Comparison of ENCODE assay signal across 18 cellular contexts in genomic region chr10:6405713-6406112, GRCh38.
DNase-seq lines count a peak whose midpoint lies in the region; ATAC-seq, FAIRE-seq and TF ChIP-seq lines count a peak whose summit lies in the region.
"Had no signal": no experiment of that assay in that cellular context is flagged by ENCODE, and none has a peak within 500 bp of the region (broad histone marks: within the 10 kb centered on the region; RNA-seq: fewer than 3 reads in every experiment).

No MANE protein-coding gene starts in this region.

- H3K9me1 ChIP-seq in IMR-90 (ENCODE audit: insufficient read depth, low read length) = peaks cover 4% of the 10 kb centered on the region

- peaks cover 4% of the 10 kb centered on the region in 2 experiments for H3K79me1 ChIP-seq in IMR-90 (ENCODE audit: low read depth in 1 of 2, low read length in 2 of 2)

- no peak overlapping the region for H3K4me3 ChIP-seq in A549
- no peak overlapping the region for H3K4me3 ChIP-seq in IMR-90 (ENCODE audit: insufficient read depth, low read depth, low read length)
- H3K4me3 ChIP-seq in left ventricle myocardium inferior = no peak overlapping the region
- no peak overlapping the region for H3K4me3 ChIP-seq in heart left ventricle
- H3K4me3 ChIP-seq: GM23338 had no signal

- H3K4ac ChIP-seq in IMR-90 (ENCODE audit: low read depth, low read length) = no peak overlapping the region

- H3K4me1 ChIP-seq in A549 = peaks cover 37% of the 10 kb centered on the region
- H3K4me1 ChIP-seq in IMR-90 (ENCODE audit: control insufficient read depth, insufficient read depth, low read length) = peaks cover 7% of the 10 kb centered on the region
- peaks cover 16% of the 10 kb centered on the region for H3K4me1 ChIP-seq in left ventricle myocardium inferior
- H3K4me1 ChIP-seq in heart left ventricle = peaks cover 0 to 33% (median 5%) of the 10 kb centered on the region in 12 donors

- H3K56ac ChIP-seq in IMR-90 (ENCODE audit: extremely low read depth, insufficient read depth, low read length) = no peak overlapping the region

- POLR2A ChIA-PET in A549 (lab: Yijun Ruan, JAX) = interaction anchor here (0.6 to 1.1 kb wide), 4 partner anchors 202 to 288 kb away, joined by 4 to 16 read pairs (median 4); partner anchors contain the start of gene PFKFB3
- POLR2A ChIA-PET in IMR-90 (lab: Charles Lee; ENCODE audit: unreplicated experiment) = interaction anchor here (1.0 kb wide), 1 partner anchor 203 kb away, joined by 6 read pairs; the partner anchor contains the start of gene PFKFB3

- H2BK120ac ChIP-seq in IMR-90 (ENCODE audit: low read depth, low read length) = no peak overlapping the region

- no peak overlapping the region for H2BK15ac ChIP-seq in IMR-90 (ENCODE audit: low read depth, low read length)

- H3K27ac ChIP-seq in A549 = 0 out of 6 replicates have a peak overlapping the region, but pooled peaks of 1 of the 2 experiments have one; percentile 30
- no peak overlapping the region for H3K27ac ChIP-seq in IMR-90 (ENCODE audit: insufficient read depth, low read length)
- H3K27ac ChIP-seq in left ventricle myocardium inferior (replicated peaks) = no peak overlapping the region
- H3K27ac ChIP-seq in heart left ventricle = no peak overlapping the region

- no peaks in the 10 kb centered on the region for H3K36me3 ChIP-seq in IMR-90 (ENCODE audit: control insufficient read depth, insufficient read depth, low read length)
- no peaks in the 10 kb centered on the region for H3K36me3 ChIP-seq in left ventricle myocardium inferior
- no peaks in the 10 kb centered on the region for H3K36me3 ChIP-seq in heart left ventricle

- H3K4me3 Mint-ChIP-seq in activated CD8-positive, alpha-beta memory T cell treated with anti-CD3 and anti-CD28 coated beads, Interleukin-2, amount 10 ng/mL, durations not matched to agents 7 days and 5 days = no peak overlapping the region
- H3K4me3 Mint-ChIP-seq: GM23338, H9, HFFc6 had no signal

- TF ChIP-seq CTCF in A549 (IDR thresholded peaks at IDR 0.05) (no peak), IMR-90 (conservative IDR thresholded peaks at IDR 0.05; ENCODE audit: low read depth, low read length) (no peak), left ventricle myocardium inferior (IDR thresholded peaks at IDR 0.05; ENCODE audit: borderline replicate concordance) (no peak), heart left ventricle (IDR thresholded peaks at IDR 0.05) (no peak)

- H3K14ac ChIP-seq in IMR-90 (replicated peaks; ENCODE audit: low read depth, low read length) = no peak overlapping the region

- H2AK5ac ChIP-seq in IMR-90 (ENCODE audit: low read depth, low read length) = no peak overlapping the region

- H3K4me2 ChIP-seq in A549 (peak overlapping the region; percentile 7; the same call in 1 of the 3 replicates), IMR-90 (ENCODE audit: low read depth, low read length) (no peak overlapping the region)
- H3K4me2 ChIP-seq: GM23338 had no signal

- no peak overlapping the region for H2BK20ac ChIP-seq in IMR-90 (ENCODE audit: low read depth, low read length)

- H4K8ac ChIP-seq in IMR-90 (ENCODE audit: low read depth in 2 of 2, low read length in 2 of 2) = no peak overlapping the region

- DNase-seq in activated CD8-positive, alpha-beta memory T cell treated with anti-CD3 and anti-CD28 coated beads, Interleukin-2, amount 10 ng/mL, durations not matched to agents 7 days and 5 days = peak; percentile 35
- DNase-seq in activated CD8-positive, alpha-beta memory T cell treated with anti-CD3 and anti-CD28 coated beads for 24 hours = no peak
- DNase-seq in A549 (ENCODE audit: low read depth in 1 of 2, low spot score in 1 of 2) (no peak), IMR-90 (no peak), left lobe of liver (ENCODE audit: low spot score) (peak; percentile 32), left ventricle myocardium inferior (no peak), kidney tubule cell (ENCODE audit: low spot score) (no peak), heart left ventricle (no peak)
- DNase-seq: C1 segment of cervical spinal cord, COR-L47, DMS79 treated with DMSO at 0.1 percent for 48 hours, GF-D8, H9 had no signal

- H3K9me3 ChIP-seq in A549 (no peaks in the 10 kb centered on the region), IMR-90 (ENCODE audit: control insufficient read depth, insufficient read depth, low read length) (no peaks in the 10 kb centered on the region), left ventricle myocardium inferior (replicated peaks) (no peaks in the 10 kb centered on the region), heart left ventricle (no peaks in the 10 kb centered on the region)

- no peak for TF ChIP-seq EP300 in A549 (IDR thresholded peaks at IDR 0.05)

- H3K27me3 ChIP-seq in IMR-90 (ENCODE audit: control insufficient read depth, insufficient read depth, low read length) (no peaks in the 10 kb centered on the region; the same call in 1 of the 2 replicates), left ventricle myocardium inferior (ENCODE audit: low read depth) (peaks cover 9% of the 10 kb centered on the region), heart left ventricle (peaks cover 0 to 4% (median 0%) of the 10 kb centered on the region in 9 donors)

- in situ Hi-C loops in IMR-90 (cut with MboI; ENCODE audit: low sequenced_read_pairs) = loop anchor here (5.0 kb wide), 1 partner anchor 293 kb away; no protein-coding TSS in a partner anchor

- TF ChIP-seq POLR2A in A549 (IDR thresholded peaks at IDR 0.05; ENCODE audit: low read length) = no peak
- no peak for TF ChIP-seq POLR2A in IMR-90 (IDR thresholded peaks at IDR 0.05; ENCODE audit: low read depth, low read length)
- no peak for TF ChIP-seq POLR2A in heart left ventricle (IDR thresholded peaks at IDR 0.05)

- no peak overlapping the region for H3K9ac ChIP-seq in IMR-90 (ENCODE audit: low read depth, low read length)

- H3K4me1 Mint-ChIP-seq in activated CD8-positive, alpha-beta memory T cell treated with anti-CD3 and anti-CD28 coated beads, Interleukin-2, amount 10 ng/mL, durations not matched to agents 7 days and 5 days = peaks cover 48% of the 10 kb centered on the region

- peaks cover 17% of the 10 kb centered on the region for H3K27me3 Mint-ChIP-seq in activated CD8-positive, alpha-beta memory T cell treated with anti-CD3 and anti-CD28 coated beads, Interleukin-2, amount 10 ng/mL, durations not matched to agents 7 days and 5 days

- H2AFZ ChIP-seq in IMR-90 (replicated peaks; ENCODE audit: low read length, poor library complexity) = no peak overlapping the region
- H2AFZ ChIP-seq: GM23338 had no signal

- BruUV-seq in IMR-90 (replicated peaks; lab: Mats Ljungman, UMichigan) = no TSS peak

- peaks cover 4% of the 10 kb centered on the region for H3K36me3 Mint-ChIP-seq in activated CD8-positive, alpha-beta memory T cell treated with anti-CD3 and anti-CD28 coated beads, Interleukin-2, amount 10 ng/mL, durations not matched to agents 7 days and 5 days
- H3K36me3 Mint-ChIP-seq: CD4-positive, alpha-beta memory T cell had no signal

- no peaks in the 10 kb centered on the region for H3K9me3 Mint-ChIP-seq in activated CD8-positive, alpha-beta memory T cell treated with anti-CD3 and anti-CD28 coated beads, Interleukin-2, amount 10 ng/mL, durations not matched to agents 7 days and 5 days (ENCODE audit: low read depth)
- H3K9me3 Mint-ChIP-seq: H9, HFFc6 had no signal

- H2BK5ac ChIP-seq in IMR-90 (ENCODE audit: low read depth, low read length, poor library complexity, severe bottlenecking) = no peak overlapping the region

- peak; percentile 32 for FAIRE-seq in A549 (lab: Jason Lieb, UNC)
- FAIRE-seq: GM12891 had no signal

- no peak overlapping the region for H4K91ac ChIP-seq in IMR-90 (ENCODE audit: insufficient read depth, low read depth, low read length)

- intact Hi-C loops in IMR-90 (cut with micrococcal nuclease) (no loop called here), left ventricle myocardium inferior (cut with micrococcal nuclease) (loop anchor here (10.0 kb wide), 3 partner anchors 191 to 391 kb away; no protein-coding TSS in a partner anchor), heart left ventricle (cut with DNase I) (loop anchor here in 1 of 10 donors (10.0 kb wide), 1 partner anchor 391 kb away; no protein-coding TSS in a partner anchor)

- no peaks in the 10 kb centered on the region for H4K20me1 ChIP-seq in IMR-90 (ENCODE audit: insufficient read depth, low read length)

- CTCF ChIA-PET in activated CD8-positive, alpha-beta memory T cell treated with anti-CD3 and anti-CD28 coated beads, Interleukin-2, amount 10 ng/mL, durations not matched to agents 7 days and 5 days (lab: Charles Lee) = interaction anchor here (0.6 to 3.3 kb wide), 34 partner anchors 9 to 431 kb away, joined by 3 to 67 read pairs (median 5); partner anchors contain the start of gene PFKFB3
- CTCF ChIA-PET in A549 (lab: Yijun Ruan, JAX) (interaction anchor here (0.6 to 3.3 kb wide), 51 partner anchors 10 to 1015 kb away, joined by 3 to 65 read pairs (median 4); partner anchors contain the start of gene PFKFB3), IMR-90 (lab: Yijun Ruan, JAX) (interaction anchor here (0.7 to 1.7 kb wide), 5 partner anchors 202 to 448 kb away, joined by 3 to 5 read pairs (median 4); no protein-coding TSS in a partner anchor)

- no peak for ATAC-seq in activated CD8-positive, alpha-beta memory T cell treated with anti-CD3 and anti-CD28 coated beads, Interleukin-2, amount 10 ng/mL, durations not matched to agents 7 days and 5 days
- no peak for ATAC-seq in A549
- ATAC-seq in IMR-90 (ENCODE audit: low read depth) = no peak
- no peak for ATAC-seq in left lobe of liver
- no peak for ATAC-seq in heart left ventricle
- ATAC-seq: GM23338, HCT116 had no signal

- H4K5ac ChIP-seq in IMR-90 (ENCODE audit: low read depth, low read length) = no peak overlapping the region

- TF ChIP-seq RAD21 in A549 (conservative IDR thresholded peaks at IDR 0.05 in 1 of 2, IDR thresholded peaks at IDR 0.05 in 1 of 2) = no peak
- TF ChIP-seq RAD21 in IMR-90 (IDR thresholded peaks at IDR 0.05; ENCODE audit: low read length) = no peak

- 89% methylated on average over 3 of the region's 3 CpGs for WGBS in A549 (ENCODE audit: missing lambda C conversion rate)
- no CpG with 5 or more reads among the region's 3 CpGs for WGBS in IMR-90 (ENCODE audit: extremely low coverage in 2 of 2, insufficient read length in 1 of 2), 2 experiments
- 84 to 90% (median 89%) methylated on average over 3 of the region's 3 CpGs for WGBS in heart left ventricle, 4 donors

- no peak overlapping the region for H3K18ac ChIP-seq in IMR-90 (ENCODE audit: low read depth, low read length)

- H2AK9ac ChIP-seq in IMR-90 (replicated peaks; ENCODE audit: low read depth, low read length, poor library complexity) = peak overlapping the region; percentile 5

- no peak overlapping the region for H3K23ac ChIP-seq in IMR-90 (ENCODE audit: low read depth, low read length)

- dilution Hi-C loops in IMR-90 (cut with HindIII; ENCODE audit: low sequenced_read_pairs, unreplicated experiment) = no loop called here

- no peak overlapping the region for H3K27ac Mint-ChIP-seq in activated CD8-positive, alpha-beta memory T cell treated with anti-CD3 and anti-CD28 coated beads, Interleukin-2, amount 10 ng/mL, durations not matched to agents 7 days and 5 days
- H3K27ac Mint-ChIP-seq: GM23338, H9, HFFc6 had no signal

TF ChIP-seq in A549, 52 proteins besides CTCF, POLR2A, EP300 and RAD21 (continues in another document):
- no peak for TF ChIP-seq FOSL2 (IDR thresholded peaks at IDR 0.05)
- no peak for TF ChIP-seq FOSL2 (CRISPR knock-in tag; IDR thresholded peaks at IDR 0.05)

TF ChIP-seq in IMR-90, 13 proteins besides CTCF, POLR2A, EP300 and RAD21 (continues in another document):
- no peak for TF ChIP-seq BHLHE40 (IDR thresholded peaks at IDR 0.05; ENCODE audit: low read depth, low read length)

Comparison
In these comparisons a context has a peak if more than half of its experiments do, and no peak if none do; other contexts are left out.
1. DNase-seq: peak in activated CD8-positive, alpha-beta memory T cell treated with anti-CD3 and anti-CD28 coated beads, Interleukin-2, amount 10 ng/mL, durations not matched to agents 7 days and 5 days (single experiment) and left lobe of liver (single experiment); none in activated CD8-positive, alpha-beta memory T cell treated with anti-CD3 and anti-CD28 coated beads for 24 hours (single experiment), A549 (0 of 2), IMR-90 (single experiment), left ventricle myocardium inferior (single experiment), kidney tubule cell (single experiment) and heart left ventricle (0 of 5).